In genomic region chr17:62616993-62617893, GRCh38 we compare ENCODE assay signal across 1 cellular context.
TF ChIP-seq lines count a peak whose summit lies in the region.

No MANE protein-coding gene starts in this region.

TF ChIP-seq in HepG2, 621 proteins besides CTCF, POLR2A, EP300 and RAD21 (continues in another document):
- no peak for TF ChIP-seq GMEB2 (CRISPR knock-in tag; IDR thresholded peaks at IDR 0.05; ENCODE audit: low read depth)
- TF ChIP-seq BCL3 (CRISPR knock-in tag; IDR thresholded peaks at IDR 0.05) = peak; percentile 58; the same call in 1 of the 2 replicates
- TF ChIP-seq DMAP1 (CRISPR knock-in tag; IDR thresholded peaks at IDR 0.05) = peak; percentile 46; the same call in 1 of the 2 replicates
- 0 out of 2 replicates have a peak, but pooled peaks have one; percentile 14 for TF ChIP-seq THAP11 (CRISPR knock-in tag; IDR thresholded peaks at IDR 0.05)
- no peak for TF ChIP-seq ZNF879 (CRISPR knock-in tag; IDR thresholded peaks at IDR 0.05)
- peak; percentile 63; the same call in 1 of the 2 replicates for TF ChIP-seq ZNF556 (CRISPR knock-in tag; IDR thresholded peaks at IDR 0.05; ENCODE audit: borderline replicate concordance)
- TF ChIP-seq ZNF234 (CRISPR knock-in tag; conservative IDR thresholded peaks at IDR 0.05) = no peak
- peak; percentile 65; the same call in 1 of the 2 replicates for TF ChIP-seq ZNF264 (CRISPR knock-in tag; IDR thresholded peaks at IDR 0.05)
- TF ChIP-seq TAF1 (CRISPR knock-in tag; IDR thresholded peaks at IDR 0.05) = no peak
- no peak; the same call in 1 of the 2 replicates for TF ChIP-seq ZMYM3 (CRISPR knock-in tag; IDR thresholded peaks at IDR 0.05)
- TF ChIP-seq CCDC6 (CRISPR knock-in tag; IDR thresholded peaks at IDR 0.05) = no peak
- TF ChIP-seq TEF (CRISPR knock-in tag; IDR thresholded peaks at IDR 0.05) = no peak
- no peak for TF ChIP-seq ZNF775 (CRISPR knock-in tag; IDR thresholded peaks at IDR 0.05; ENCODE audit: borderline replicate concordance)
- TF ChIP-seq TEAD3 (CRISPR knock-in tag; optimal IDR thresholded peaks at IDR 0.05; ENCODE audit: borderline replicate concordance) = peak; percentile 6
- TF ChIP-seq, protein P1, sequence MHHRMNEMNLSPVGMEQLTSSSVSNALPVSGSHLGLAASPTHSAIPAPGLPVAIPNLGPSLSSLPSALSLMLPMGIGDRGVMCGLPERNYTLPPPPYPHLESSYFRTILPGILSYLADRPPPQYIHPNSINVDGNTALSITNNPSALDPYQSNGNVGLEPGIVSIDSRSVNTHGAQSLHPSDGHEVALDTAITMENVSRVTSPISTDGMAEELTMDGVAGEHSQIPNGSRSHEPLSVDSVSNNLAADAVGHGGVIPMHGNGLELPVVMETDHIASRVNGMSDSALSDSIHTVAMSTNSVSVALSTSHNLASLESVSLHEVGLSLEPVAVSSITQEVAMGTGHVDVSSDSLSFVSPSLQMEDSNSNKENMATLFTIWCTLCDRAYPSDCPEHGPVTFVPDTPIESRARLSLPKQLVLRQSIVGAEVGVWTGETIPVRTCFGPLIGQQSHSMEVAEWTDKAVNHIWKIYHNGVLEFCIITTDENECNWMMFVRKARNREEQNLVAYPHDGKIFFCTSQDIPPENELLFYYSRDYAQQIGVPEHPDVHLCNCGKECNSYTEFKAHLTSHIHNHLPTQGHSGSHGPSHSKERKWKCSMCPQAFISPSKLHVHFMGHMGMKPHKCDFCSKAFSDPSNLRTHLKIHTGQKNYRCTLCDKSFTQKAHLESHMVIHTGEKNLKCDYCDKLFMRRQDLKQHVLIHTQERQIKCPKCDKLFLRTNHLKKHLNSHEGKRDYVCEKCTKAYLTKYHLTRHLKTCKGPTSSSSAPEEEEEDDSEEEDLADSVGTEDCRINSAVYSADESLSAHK (CRISPR knock-in tag; IDR thresholded peaks at IDR 0.05; ENCODE audit: borderline replicate concordance) = no peak
- no peak for TF ChIP-seq NFKBIZ (CRISPR knock-in tag; IDR thresholded peaks at IDR 0.05)
- no peak for TF ChIP-seq RAD51 (IDR thresholded peaks at IDR 0.05; ENCODE audit: borderline replicate concordance)
- 0 out of 2 replicates have a peak, but pooled peaks have one; percentile 48 for TF ChIP-seq DR1 (CRISPR knock-in tag; IDR thresholded peaks at IDR 0.05)
- no peak for TF ChIP-seq LRRFIP1 (CRISPR knock-in tag; conservative IDR thresholded peaks at IDR 0.05)
- TF ChIP-seq STAT5B (CRISPR knock-in tag; IDR thresholded peaks at IDR 0.05) = no peak
- no peak for TF ChIP-seq RBFOX2 (IDR thresholded peaks at IDR 0.05; ENCODE audit: low read depth, low read length)
- no peak for TF ChIP-seq ZNF329 (CRISPR knock-in tag; IDR thresholded peaks at IDR 0.05; ENCODE audit: low read depth)
- peak; percentile 25 for TF ChIP-seq ZNF883 (CRISPR knock-in tag; IDR thresholded peaks at IDR 0.05; ENCODE audit: not compliant biosample characterization)
- TF ChIP-seq ATM (IDR thresholded peaks at IDR 0.05; ENCODE audit: borderline replicate concordance) = no peak
- no peak for TF ChIP-seq ATF7 (IDR thresholded peaks at IDR 0.05)
- TF ChIP-seq ATF7 (CRISPR knock-in tag; IDR thresholded peaks at IDR 0.05) = peak; percentile 63; the same call in 1 of the 2 replicates
- no peak for TF ChIP-seq ZNF367 (CRISPR knock-in tag; IDR thresholded peaks at IDR 0.05; ENCODE audit: borderline replicate concordance)
- TF ChIP-seq ZBTB20 (CRISPR knock-in tag; IDR thresholded peaks at IDR 0.05; ENCODE audit: borderline replicate concordance, low read depth) = no peak
- TF ChIP-seq, protein P2, sequence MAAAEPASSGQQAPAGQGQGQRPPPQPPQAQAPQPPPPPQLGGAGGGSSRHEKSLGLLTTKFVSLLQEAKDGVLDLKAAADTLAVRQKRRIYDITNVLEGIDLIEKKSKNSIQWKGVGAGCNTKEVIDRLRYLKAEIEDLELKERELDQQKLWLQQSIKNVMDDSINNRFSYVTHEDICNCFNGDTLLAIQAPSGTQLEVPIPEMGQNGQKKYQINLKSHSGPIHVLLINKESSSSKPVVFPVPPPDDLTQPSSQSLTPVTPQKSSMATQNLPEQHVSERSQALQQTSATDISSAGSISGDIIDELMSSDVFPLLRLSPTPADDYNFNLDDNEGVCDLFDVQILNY (CRISPR knock-in tag; conservative IDR thresholded peaks at IDR 0.05) = no peak
- TF ChIP-seq MLLT10 (CRISPR knock-in tag; IDR thresholded peaks at IDR 0.05) = no peak
- TF ChIP-seq ZNF782 (CRISPR knock-in tag; IDR thresholded peaks at IDR 0.05; ENCODE audit: borderline replicate concordance) = no peak; the same call in 1 of the 2 replicates
- TF ChIP-seq SOX6 (IDR thresholded peaks at IDR 0.05) = no peak
- TF ChIP-seq SOX6 (CRISPR knock-in tag; IDR thresholded peaks at IDR 0.05) = peak; percentile 87
- TF ChIP-seq, protein P3, sequence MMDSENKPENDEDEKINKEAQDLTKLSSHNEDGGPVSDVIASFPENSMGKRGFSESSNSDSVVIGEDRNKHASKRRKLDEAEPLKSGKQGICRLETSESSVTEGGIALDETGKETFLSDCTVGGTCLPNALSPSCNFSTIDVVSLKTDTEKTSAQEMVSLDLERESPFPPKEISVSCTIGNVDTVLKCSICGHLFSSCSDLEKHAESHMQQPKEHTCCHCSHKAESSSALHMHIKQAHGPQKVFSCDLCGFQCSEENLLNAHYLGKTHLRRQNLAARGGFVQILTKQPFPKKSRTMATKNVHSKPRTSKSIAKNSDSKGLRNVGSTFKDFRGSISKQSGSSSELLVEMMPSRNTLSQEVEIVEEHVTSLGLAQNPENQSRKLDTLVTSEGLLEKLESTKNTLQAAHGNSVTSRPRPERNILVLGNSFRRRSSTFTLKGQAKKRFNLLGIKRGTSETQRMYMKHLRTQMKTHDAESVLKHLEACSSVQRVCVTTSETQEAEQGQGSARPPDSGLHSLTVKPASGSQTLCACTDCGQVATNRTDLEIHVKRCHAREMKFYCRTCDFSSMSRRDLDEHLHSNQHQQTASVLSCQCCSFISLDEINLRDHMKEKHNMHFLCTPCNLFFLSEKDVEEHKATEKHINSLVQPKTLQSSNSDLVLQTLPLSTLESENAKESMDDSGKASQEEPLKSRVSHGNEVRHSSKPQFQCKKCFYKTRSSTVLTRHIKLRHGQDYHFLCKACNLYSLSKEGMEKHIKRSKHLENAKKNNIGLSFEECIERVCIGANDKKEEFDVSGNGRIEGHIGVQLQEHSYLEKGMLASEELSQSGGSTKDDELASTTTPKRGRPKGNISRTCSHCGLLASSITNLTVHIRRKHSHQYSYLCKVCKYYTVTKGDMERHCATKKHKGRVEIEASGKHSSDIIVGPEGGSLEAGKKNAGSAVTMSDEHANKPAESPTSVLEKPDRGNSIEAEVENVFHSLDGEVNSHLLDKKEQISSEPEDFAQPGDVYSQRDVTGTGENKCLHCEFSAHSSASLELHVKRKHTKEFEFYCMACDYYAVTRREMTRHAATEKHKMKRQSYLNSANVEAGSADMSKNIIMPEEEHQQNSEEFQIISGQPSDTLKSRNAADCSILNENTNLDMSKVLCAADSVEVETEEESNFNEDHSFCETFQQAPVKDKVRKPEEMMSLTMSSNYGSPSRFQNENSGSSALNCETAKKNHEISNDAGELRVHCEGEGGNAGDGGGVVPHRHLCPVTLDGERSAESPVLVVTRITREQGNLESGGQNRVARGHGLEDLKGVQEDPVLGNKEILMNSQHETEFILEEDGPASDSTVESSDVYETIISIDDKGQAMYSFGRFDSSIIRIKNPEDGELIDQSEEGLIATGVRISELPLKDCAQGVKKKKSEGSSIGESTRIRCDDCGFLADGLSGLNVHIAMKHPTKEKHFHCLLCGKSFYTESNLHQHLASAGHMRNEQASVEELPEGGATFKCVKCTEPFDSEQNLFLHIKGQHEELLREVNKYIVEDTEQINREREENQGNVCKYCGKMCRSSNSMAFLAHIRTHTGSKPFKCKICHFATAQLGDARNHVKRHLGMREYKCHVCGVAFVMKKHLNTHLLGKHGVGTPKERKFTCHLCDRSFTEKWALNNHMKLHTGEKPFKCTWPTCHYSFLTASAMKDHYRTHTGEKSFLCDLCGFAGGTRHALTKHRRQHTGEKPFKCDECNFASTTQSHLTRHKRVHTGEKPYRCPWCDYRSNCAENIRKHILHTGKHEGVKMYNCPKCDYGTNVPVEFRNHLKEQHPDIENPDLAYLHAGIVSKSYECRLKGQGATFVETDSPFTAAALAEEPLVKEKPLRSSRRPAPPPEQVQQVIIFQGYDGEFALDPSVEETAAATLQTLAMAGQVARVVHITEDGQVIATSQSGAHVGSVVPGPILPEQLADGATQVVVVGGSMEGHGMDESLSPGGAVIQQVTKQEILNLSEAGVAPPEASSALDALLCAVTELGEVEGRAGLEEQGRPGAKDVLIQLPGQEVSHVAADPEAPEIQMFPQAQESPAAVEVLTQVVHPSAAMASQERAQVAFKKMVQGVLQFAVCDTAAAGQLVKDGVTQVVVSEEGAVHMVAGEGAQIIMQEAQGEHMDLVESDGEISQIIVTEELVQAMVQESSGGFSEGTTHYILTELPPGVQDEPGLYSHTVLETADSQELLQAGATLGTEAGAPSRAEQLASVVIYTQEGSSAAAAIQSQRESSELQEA (CRISPR knock-in tag; IDR thresholded peaks at IDR 0.05; ENCODE audit: not compliant biosample characterization) = peak; percentile 37
- TF ChIP-seq ZNF557 (CRISPR knock-in tag; IDR thresholded peaks at IDR 0.05) = no peak; the same call in 1 of the 2 replicates
- TF ChIP-seq NR2C2 (CRISPR knock-in tag; IDR thresholded peaks at IDR 0.05; ENCODE audit: borderline replicate concordance) = no peak
- no peak; the same call in 1 of the 2 replicates for TF ChIP-seq MIER3 (CRISPR knock-in tag; IDR thresholded peaks at IDR 0.05; ENCODE audit: borderline replicate concordance)
- no peak for TF ChIP-seq IKZF4 (CRISPR knock-in tag; IDR thresholded peaks at IDR 0.05; ENCODE audit: borderline replicate concordance, low read depth, not compliant biosample characterization)
- peak; percentile 14 for TF ChIP-seq ASH2L (IDR thresholded peaks at IDR 0.05; ENCODE audit: insufficient read length, low read depth, low read length)
- TF ChIP-seq ZXDC (CRISPR knock-in tag; IDR thresholded peaks at IDR 0.05) = no peak
